8 cellular contexts compared by ENCODE assay signal in the genomic region with DNA sequence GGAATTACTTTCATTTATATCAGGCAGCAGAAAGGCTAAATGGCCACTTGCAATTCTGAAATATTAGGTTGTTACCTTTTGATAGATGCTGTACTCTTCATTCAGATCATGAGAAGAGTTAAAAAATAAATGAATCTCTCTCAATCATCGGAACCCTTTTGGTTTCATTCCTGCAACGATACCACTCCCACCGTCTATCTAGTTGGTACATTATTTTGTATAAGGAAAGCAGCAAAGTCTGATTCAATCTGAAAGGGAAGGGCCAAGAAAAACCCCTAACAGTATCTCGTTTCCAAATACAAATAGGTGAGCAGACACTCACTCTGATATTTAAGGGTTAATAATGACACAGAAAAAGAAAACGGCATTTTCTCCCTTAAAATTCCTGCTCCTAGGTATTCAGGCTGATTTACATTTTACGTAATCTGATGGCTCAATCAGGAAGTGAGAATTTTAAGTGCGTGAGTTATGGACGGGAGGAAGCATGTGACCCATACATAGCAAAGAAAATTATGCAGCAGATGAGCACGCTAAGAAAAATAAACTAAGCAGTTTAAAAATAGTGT.
DNase-seq lines count a peak whose midpoint lies in the region; ATAC-seq and TF ChIP-seq lines count a peak whose summit lies in the region.

No MANE protein-coding gene starts in this region.

- no peaks in the 10 kb centered on the region for H3K36me3 Mint-ChIP-seq in natural killer cell

- ATAC-seq in natural killer cell (peak; percentile 60 to 67 (median 65)), HG03025 (IDR thresholded peaks at IDR 0.05; ENCODE audit: low FRiP score, unreplicated experiment) (no peak)

- H3K27me3 Mint-ChIP-seq in natural killer cell (ENCODE audit: low read depth in 2 of 2), result no peaks in the 10 kb centered on the region

- TF ChIP-seq CTCF in GM20000 (IDR thresholded peaks at IDR 0.05; ENCODE audit: extremely low read depth, missing control alignments) (no peak), natural killer cell (IDR thresholded peaks at IDR 0.05) (no peak), GM10266 (IDR thresholded peaks at IDR 0.05; ENCODE audit: control insufficient read depth, insufficient read depth, low read depth, missing control alignments) (no peak)

- peak overlapping the region; percentile 89 to 97 for H3K27ac Mint-ChIP-seq in natural killer cell

- peak; percentile 8 for DNase-seq in GM20000 (ENCODE audit: low spot score)
- peak; percentile 5 for DNase-seq in OCI-M1 (lab: John Stamatoyannopoulos, UW)
- no peak for DNase-seq in natural killer cell
- no peak for DNase-seq in NCI-H526 treated with DMSO at 0.1 percent for 48 hours (lab: John Stamatoyannopoulos, UW)
- DNase-seq in GM10266 (ENCODE audit: extremely low spot score), result no peak
- no peak for DNase-seq in stimulated activated CD4-positive, alpha-beta T cell treated with anti-CD3 and anti-CD28 coated beads, Interleukin-4, amount 100 ng/mL, for 4 hours

- H3K27ac ChIP-seq in duodenal mucosa (ENCODE audit: low read depth, low read length), result peak overlapping the region; percentile 53

- H3K4me1 ChIP-seq in duodenal mucosa (ENCODE audit: control insufficient read depth in 1 of 2, insufficient read depth in 2 of 2, low read length in 2 of 2), result peaks cover 34 to 36% of the 10 kb centered on the region in 2 donors

- H3K9me3 ChIP-seq in duodenal mucosa (ENCODE audit: control insufficient read depth in 1 of 2, low read length in 2 of 2), result no peaks in the 10 kb centered on the region

- intact Hi-C loops in natural killer cell (cut with micrococcal nuclease), result loop anchor here (2.0 to 10.0 kb wide), 3 partner anchors 17 to 49 kb away; no protein-coding TSS in a partner anchor

- no peaks in the 10 kb centered on the region for H3K27me3 ChIP-seq in duodenal mucosa (ENCODE audit: control insufficient read depth in 1 of 2, insufficient read depth in 2 of 2, low read length in 2 of 2)

- peak overlapping the region; percentile 61 to 82 for H3K4me3 ChIP-seq in duodenal mucosa (ENCODE audit: low read depth in 1 of 2, low read length in 2 of 2)

- H3K9me3 Mint-ChIP-seq in natural killer cell, result no peaks in the 10 kb centered on the region

- peaks cover 80 to 81% of the 10 kb centered on the region in 2 donors for H3K4me1 Mint-ChIP-seq in natural killer cell

- peak overlapping the region; percentile 94 for H3K4me3 Mint-ChIP-seq in natural killer cell

- H3K9ac ChIP-seq in duodenal mucosa (ENCODE audit: low read depth in 1 of 2, low read length in 2 of 2), result peak overlapping the region; percentile 83 to 90

- H3K36me3 ChIP-seq in duodenal mucosa (ENCODE audit: control insufficient read depth in 1 of 2, insufficient read depth in 2 of 2, low read length in 2 of 2), result no peaks in the 10 kb centered on the region

Comparison
In these comparisons a context has a peak if more than half of its experiments do, and no peak if none do; other contexts are left out.
1. DNase-seq: peak in GM20000 (single experiment) and OCI-M1 (single experiment); none in natural killer cell (single experiment), NCI-H526 treated with DMSO at 0.1 percent for 48 hours (single experiment), GM10266 (single experiment) and stimulated activated CD4-positive, alpha-beta T cell treated with anti-CD3 and anti-CD28 coated beads, Interleukin-4, amount 100 ng/mL, for 4 hours (0 of 2).